In the genomic region with DNA sequence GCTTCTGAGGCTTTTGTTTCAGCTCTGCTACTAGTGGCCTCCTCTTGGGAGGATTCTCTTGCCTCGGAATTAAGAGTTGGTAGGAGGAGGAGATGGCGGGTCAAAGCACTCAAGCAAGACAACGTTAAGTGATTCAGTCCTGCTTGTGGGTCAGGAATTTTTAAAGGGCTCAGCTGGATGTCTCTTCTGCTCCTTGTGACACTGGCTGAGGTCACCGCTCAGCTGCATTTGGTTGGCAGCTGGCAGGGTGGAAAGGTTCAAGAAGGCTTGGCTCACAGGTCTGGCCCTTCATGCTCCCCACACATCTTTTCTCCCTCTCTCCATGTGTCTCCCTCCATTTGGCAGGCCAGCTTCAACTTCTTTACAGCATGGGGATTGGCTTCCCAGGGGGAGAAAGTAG, we compare ENCODE assay signal across 13 cellular contexts.
A peak's percentile ranks its signal among the peaks of the same experiment; 100 is the strongest.
DNase-seq lines count a peak whose midpoint lies in the region; ATAC-seq lines count a peak whose summit lies in the region.
"Had no signal": no experiment of that assay in that cellular context is flagged by ENCODE, and none has a peak within 500 bp of the region (broad histone marks: within the 10 kb centered on the region; RNA-seq: fewer than 3 reads in every experiment).

No MANE protein-coding gene starts in this region.

- no peaks in the 10 kb centered on the region for H3K27me3 ChIP-seq in BLaER1

- H3K9ac ChIP-seq in BLaER1: no peak overlapping the region

- no peaks in the 10 kb centered on the region for H3K27me3 Mint-ChIP-seq in stimulated activated naive B cell treated with anti-CD40 and anti-IgM and Interleukin-4, amounts not matched to agents 10 μg/mL and 1 μg/mL and 100 μg/mL, for 72 hours
- H3K27me3 Mint-ChIP-seq: CD4-positive, alpha-beta memory T cell had no signal

- H3K36me3 ChIP-seq in BLaER1: no peaks in the 10 kb centered on the region

- in situ Hi-C loops in ACHN (cut with HindIII; ENCODE audit: low pct_ligation_motif_present, low pct_unique_long_range_greater_than_20kb, low sequenced_read_pairs): no loop called here

- ATAC-seq in stimulated activated naive B cell treated with anti-CD40 and anti-IgM and Interleukin-4, amounts not matched to agents 10 μg/mL and 1 μg/mL and 100 μg/mL, for 72 hours (replicated peaks): no peak

- peaks cover 4 to 6% of the 10 kb centered on the region in 2 donors for H3K9me3 Mint-ChIP-seq in stimulated activated naive B cell treated with anti-CD40 and anti-IgM and Interleukin-4, amounts not matched to agents 10 μg/mL and 1 μg/mL and 100 μg/mL, for 72 hours

- peaks cover 36 to 75% of the 10 kb centered on the region in 2 donors for H3K4me1 Mint-ChIP-seq in stimulated activated naive B cell treated with anti-CD40 and anti-IgM and Interleukin-4, amounts not matched to agents 10 μg/mL and 1 μg/mL and 100 μg/mL, for 72 hours
- H3K4me1 Mint-ChIP-seq: CD14-positive monocyte; CD4-positive, alpha-beta memory T cell had no signal

- peak overlapping the region; percentile 37 for H3K27ac Mint-ChIP-seq in stimulated activated naive B cell treated with anti-CD40 and anti-IgM and Interleukin-4, amounts not matched to agents 10 μg/mL and 1 μg/mL and 100 μg/mL, for 72 hours
- H3K27ac Mint-ChIP-seq: CD14-positive monocyte; CD4-positive, alpha-beta memory T cell; H9 had no signal

- no peak overlapping the region for H3K4me3 Mint-ChIP-seq in stimulated activated naive B cell treated with anti-CD40 and anti-IgM and Interleukin-4, amounts not matched to agents 10 μg/mL and 1 μg/mL and 100 μg/mL, for 72 hours
- H3K4me3 Mint-ChIP-seq: CD14-positive monocyte; CD4-positive, alpha-beta memory T cell; H9 had no signal

- peak; percentile 9 for DNase-seq in NCI-H69 (lab: John Stamatoyannopoulos, UW)
- peak; percentile 8 for DNase-seq in kidney tubule cell (ENCODE audit: low spot score)
- no peak for DNase-seq in stimulated activated naive B cell treated with anti-CD40 and anti-IgM and Interleukin-4, amounts not matched to agents 10 μg/mL and 1 μg/mL and 100 μg/mL, for 72 hours
- no peak for DNase-seq in A172 (ENCODE audit: low spot score)
- no peak for DNase-seq in ACHN
- no peak for DNase-seq in NCI-H146 treated with DMSO at 0.1 percent for 48 hours (lab: John Stamatoyannopoulos, UW; ENCODE audit: unreplicated experiment)
- DNase-seq: AML-193; CD4-positive, alpha-beta memory T cell; DMS79 treated with DMSO at 0.1 percent for 48 hours; GF-D8; H9 had no signal

- H3K27ac ChIP-seq in BLaER1: peak overlapping the region; percentile 50

- H4K20me1 ChIP-seq in BLaER1: no peaks in the 10 kb centered on the region

- H3K9me3 ChIP-seq in BLaER1: peaks cover 32% of the 10 kb centered on the region

- no peak overlapping the region for H3K4me3 ChIP-seq in BLaER1

- no peak overlapping the region for H3K4me2 ChIP-seq in BLaER1

- peaks cover 39% of the 10 kb centered on the region for H3K4me1 ChIP-seq in BLaER1

- H3K36me3 Mint-ChIP-seq in stimulated activated naive B cell treated with anti-CD40 and anti-IgM and Interleukin-4, amounts not matched to agents 10 μg/mL and 1 μg/mL and 100 μg/mL, for 72 hours: peaks cover 49 to 65% of the 10 kb centered on the region in 2 donors
- H3K36me3 Mint-ChIP-seq: CD14-positive monocyte; CD4-positive, alpha-beta memory T cell had no signal

Comparison
In these comparisons a context has a peak if more than half of its experiments do, and no peak if none do; other contexts are left out.
1. DNase-seq: peak in NCI-H69 (single experiment) and kidney tubule cell (single experiment); none in stimulated activated naive B cell treated with anti-CD40 and anti-IgM and Interleukin-4, amounts not matched to agents 10 μg/mL and 1 μg/mL and 100 μg/mL, for 72 hours (single experiment), A172 (single experiment), ACHN (single experiment) and NCI-H146 treated with DMSO at 0.1 percent for 48 hours (single experiment).